1 cellular context compared by ENCODE assay signal in the genomic region with DNA sequence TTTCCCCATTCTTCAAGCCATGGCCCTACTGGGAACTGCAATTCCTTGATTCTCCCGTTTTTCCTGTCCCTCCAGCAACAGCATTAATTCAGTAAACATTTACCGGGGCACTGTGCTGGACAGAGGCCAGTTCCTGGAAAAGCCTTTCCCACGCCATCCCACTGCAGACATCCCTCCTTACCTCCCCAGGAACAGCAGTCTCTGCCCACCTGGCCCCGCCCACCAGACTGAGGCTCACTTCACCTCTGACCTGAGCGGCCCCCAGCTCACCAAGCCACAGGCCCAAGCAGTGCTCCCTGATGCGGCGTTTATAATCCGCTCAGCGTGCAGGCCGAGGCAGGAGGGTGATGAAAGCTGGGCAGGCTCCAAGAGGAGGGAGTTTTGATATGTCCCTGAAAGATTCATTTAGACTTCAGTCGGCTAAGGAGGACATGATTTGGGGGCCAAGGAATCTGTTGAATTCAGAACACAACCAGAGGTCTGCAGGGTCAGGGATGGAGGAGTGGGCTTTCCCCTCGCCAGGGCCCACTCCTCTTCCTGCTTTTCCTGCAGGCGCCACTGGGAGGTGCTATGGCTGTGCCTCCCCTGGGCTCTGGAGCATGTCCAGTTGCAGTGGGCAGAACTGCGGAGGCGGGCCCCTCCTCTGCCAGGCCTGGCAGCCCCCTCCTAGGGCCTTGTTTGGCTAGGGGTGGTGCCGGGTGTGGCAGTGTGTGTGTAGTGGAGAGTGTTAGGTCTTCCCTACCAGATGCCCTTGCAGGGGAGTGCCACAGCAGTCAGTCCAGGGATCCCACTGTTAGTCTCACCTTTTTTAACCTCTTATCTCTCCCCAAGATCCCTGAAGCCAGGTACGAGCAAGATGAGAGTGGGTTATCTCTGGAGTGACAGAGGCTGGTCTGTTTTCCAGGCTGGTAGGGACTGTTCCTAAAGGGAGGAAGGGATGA.
TF ChIP-seq lines count a peak whose summit lies in the region.

No MANE protein-coding gene starts in this region.

TF ChIP-seq in HepG2, 621 proteins besides CTCF, POLR2A, EP300 and RAD21:
- no peak for TF ChIP-seq THAP7 (CRISPR knock-in tag; IDR thresholded peaks at IDR 0.05)
- TF ChIP-seq AGO2 (optimal IDR thresholded peaks at IDR 0.05; ENCODE audit: low read depth, low read length) = peak; percentile 22
- no peak for TF ChIP-seq KDM5B (CRISPR knock-in tag; IDR thresholded peaks at IDR 0.05; ENCODE audit: borderline replicate concordance)
- no peak for TF ChIP-seq ZNF576 (CRISPR knock-in tag; IDR thresholded peaks at IDR 0.05)
- TF ChIP-seq, protein P1, sequence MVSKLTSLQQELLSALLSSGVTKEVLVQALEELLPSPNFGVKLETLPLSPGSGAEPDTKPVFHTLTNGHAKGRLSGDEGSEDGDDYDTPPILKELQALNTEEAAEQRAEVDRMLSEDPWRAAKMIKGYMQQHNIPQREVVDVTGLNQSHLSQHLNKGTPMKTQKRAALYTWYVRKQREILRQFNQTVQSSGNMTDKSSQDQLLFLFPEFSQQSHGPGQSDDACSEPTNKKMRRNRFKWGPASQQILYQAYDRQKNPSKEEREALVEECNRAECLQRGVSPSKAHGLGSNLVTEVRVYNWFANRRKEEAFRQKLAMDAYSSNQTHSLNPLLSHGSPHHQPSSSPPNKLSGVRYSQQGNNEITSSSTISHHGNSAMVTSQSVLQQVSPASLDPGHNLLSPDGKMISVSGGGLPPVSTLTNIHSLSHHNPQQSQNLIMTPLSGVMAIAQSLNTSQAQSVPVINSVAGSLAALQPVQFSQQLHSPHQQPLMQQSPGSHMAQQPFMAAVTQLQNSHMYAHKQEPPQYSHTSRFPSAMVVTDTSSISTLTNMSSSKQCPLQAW (CRISPR knock-in tag; IDR thresholded peaks at IDR 0.05) = 0 out of 2 replicates have a peak, but pooled peaks have one; percentile 22
- no peak for TF ChIP-seq SSRP1 (CRISPR knock-in tag; IDR thresholded peaks at IDR 0.05)
- peak; percentile 29 for TF ChIP-seq STAG1 (CRISPR knock-in tag; IDR thresholded peaks at IDR 0.05)
